Comparison of ENCODE assay signal across 9 cellular contexts in the genomic region with DNA sequence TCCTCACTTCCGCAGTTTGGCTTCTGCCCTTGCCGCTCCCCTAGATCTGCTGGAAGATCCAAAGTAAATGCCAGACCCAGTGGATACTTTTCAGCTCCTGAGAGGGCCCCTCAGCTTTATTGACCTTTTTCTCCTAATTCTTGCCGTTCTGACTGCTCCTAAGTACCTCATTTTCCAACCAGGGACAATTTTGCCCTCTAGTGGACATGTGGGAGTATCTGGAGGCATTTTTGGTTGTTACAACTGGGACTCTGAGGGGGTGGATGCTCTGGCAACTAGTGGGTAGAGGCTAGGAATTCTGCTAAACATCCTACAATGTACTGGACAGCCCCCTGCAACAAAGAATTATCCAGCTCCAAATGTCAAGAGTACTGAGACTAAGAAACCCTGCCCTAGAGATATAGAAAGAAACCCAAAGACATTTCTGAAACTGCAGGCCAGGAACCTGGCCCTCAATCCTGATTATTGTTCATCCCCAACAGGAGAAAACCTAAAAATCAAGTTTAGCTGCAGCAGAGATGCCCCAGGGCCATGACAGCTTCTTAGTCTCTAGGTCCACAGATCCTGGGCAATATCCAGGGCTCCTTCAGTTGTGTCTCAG. TPM values are rescaled to one million over a fixed set of nuclear protein-coding genes. Genes with fewer than 3 reads are reported as not detected.
DNase-seq lines count a peak whose midpoint lies in the region; ATAC-seq and TF ChIP-seq lines count a peak whose summit lies in the region.
"Had no signal": no experiment of that assay in that cellular context is flagged by ENCODE, and none has a peak within 500 bp of the region (broad histone marks: within the 10 kb centered on the region; RNA-seq: fewer than 3 reads in every experiment).

No MANE protein-coding gene starts in this region.

- peak; percentile 18 to 43 (median 32) for TF ChIP-seq CTCF in esophagus muscularis mucosa (IDR thresholded peaks at IDR 0.05)

- no peaks in the 10 kb centered on the region for H3K27me3 ChIP-seq in esophagus muscularis mucosa

- H3K27ac Mint-ChIP-seq in stimulated activated effector memory CD8-positive, alpha-beta T cell treated with anti-CD3 and anti-CD28 coated beads, Interleukin-12 subunit alpha, Interleukin-12 subunit beta, amount 100 ng/mL, for 72 hours: peak overlapping the region; percentile 48
- H3K27ac Mint-ChIP-seq in T-helper 17 cell: no peak overlapping the region

- no peak for ATAC-seq in stimulated activated effector memory CD8-positive, alpha-beta T cell treated with anti-CD3 and anti-CD28 coated beads, Interleukin-12 subunit alpha, Interleukin-12 subunit beta, amount 100 ng/mL, for 72 hours
- ATAC-seq in T-helper 17 cell (no peak), GM18505 (IDR thresholded peaks at IDR 0.05; ENCODE audit: unreplicated experiment) (no peak)

- no peak overlapping the region for H3K4me3 Mint-ChIP-seq in stimulated activated effector memory CD8-positive, alpha-beta T cell treated with anti-CD3 and anti-CD28 coated beads, Interleukin-12 subunit alpha, Interleukin-12 subunit beta, amount 100 ng/mL, for 72 hours
- H3K4me3 Mint-ChIP-seq in T-helper 17 cell: no peak overlapping the region

- 33% methylated on average over 3 of the region's 3 CpGs for WGBS in esophagus muscularis mucosa

- H3K9me3 ChIP-seq in esophagus muscularis mucosa: no peaks in the 10 kb centered on the region
- no peaks in the 10 kb centered on the region for H3K9me3 ChIP-seq in T-helper 17 cell (ENCODE audit: control insufficient read depth, low read length, poor library complexity, severe bottlenecking)

- intact Hi-C loops in esophagus muscularis mucosa (cut with DNase I): no loop called here

- H3K27ac ChIP-seq in esophagus muscularis mucosa (replicated peaks in 1 of 4): no peak overlapping the region

- TF ChIP-seq EP300 in esophagus muscularis mucosa (IDR thresholded peaks at IDR 0.05): no peak

- no peaks in the 10 kb centered on the region for H3K4me1 ChIP-seq in esophagus muscularis mucosa

- H3K36me3 ChIP-seq in esophagus muscularis mucosa: no peaks in the 10 kb centered on the region

- no peak overlapping the region for H3K4me3 ChIP-seq in esophagus muscularis mucosa
- H3K4me3 ChIP-seq: lung had no signal

- no peak for TF ChIP-seq POLR2A in esophagus muscularis mucosa (IDR thresholded peaks at IDR 0.05; ENCODE audit: low read depth)
- no peak for TF ChIP-seq POLR2A in GM18505 (IDR thresholded peaks at IDR 0.05; ENCODE audit: borderline replicate concordance, extremely low read depth, insufficient read depth, insufficient read length)

- no peaks in the 10 kb centered on the region for H3K27me3 Mint-ChIP-seq in T-helper 17 cell

- H3K4me1 Mint-ChIP-seq in stimulated activated effector memory CD8-positive, alpha-beta T cell treated with anti-CD3 and anti-CD28 coated beads, Interleukin-12 subunit alpha, Interleukin-12 subunit beta, amount 100 ng/mL, for 72 hours: no peaks in the 10 kb centered on the region
- H3K4me1 Mint-ChIP-seq in T-helper 17 cell: peaks cover 3% of the 10 kb centered on the region

- H3K9me3 Mint-ChIP-seq in stimulated activated effector memory CD8-positive, alpha-beta T cell treated with anti-CD3 and anti-CD28 coated beads, Interleukin-12 subunit alpha, Interleukin-12 subunit beta, amount 100 ng/mL, for 72 hours: no peaks in the 10 kb centered on the region

- no peaks in the 10 kb centered on the region for H3K36me3 Mint-ChIP-seq in stimulated activated effector memory CD8-positive, alpha-beta T cell treated with anti-CD3 and anti-CD28 coated beads, Interleukin-12 subunit alpha, Interleukin-12 subunit beta, amount 100 ng/mL, for 72 hours
- H3K36me3 Mint-ChIP-seq in T-helper 17 cell (ENCODE audit: low read depth): no peaks in the 10 kb centered on the region

- DNase-seq in NCI-H345 (lab: John Stamatoyannopoulos, UW) (peak; percentile 10), NCI-H345 treated with DMSO at 0.1 percent for 48 hours (lab: John Stamatoyannopoulos, UW; ENCODE audit: unreplicated experiment) (no peak), NCI-H69 (lab: John Stamatoyannopoulos, UW) (peak; percentile 17), esophagus muscularis mucosa (ENCODE audit: extremely low spot score) (no peak), T-helper 17 cell (no peak), MV-4-11 (lab: John Stamatoyannopoulos, UW) (no peak)
- DNase-seq in stimulated activated effector memory CD8-positive, alpha-beta T cell treated with anti-CD3 and anti-CD28 coated beads, Interleukin-12 subunit alpha, Interleukin-12 subunit beta, amount 100 ng/mL, for 72 hours (ENCODE audit: low spot score in 2 of 2): no peak

RNA-seq across cellular contexts. Expression of gene TEX13B, which starts 3.4 kb away (rescaled TPM):
- total RNA-seq in esophagus muscularis mucosa: not detected
- not detected for total RNA-seq in T-helper 17 cell
- total RNA-seq: lung had no signal

Comparison
In these comparisons a context has a peak if more than half of its experiments do, and no peak if none do; other contexts are left out.
1. DNase-seq: peak in NCI-H345 (single experiment) and NCI-H69 (single experiment); none in NCI-H345 treated with DMSO at 0.1 percent for 48 hours (single experiment), esophagus muscularis mucosa (single experiment), stimulated activated effector memory CD8-positive, alpha-beta T cell treated with anti-CD3 and anti-CD28 coated beads, Interleukin-12 subunit alpha, Interleukin-12 subunit beta, amount 100 ng/mL, for 72 hours (0 of 2), T-helper 17 cell (0 of 3) and MV-4-11 (single experiment).